Comparison of ENCODE assay signal across 9 cellular contexts in the genomic region with DNA sequence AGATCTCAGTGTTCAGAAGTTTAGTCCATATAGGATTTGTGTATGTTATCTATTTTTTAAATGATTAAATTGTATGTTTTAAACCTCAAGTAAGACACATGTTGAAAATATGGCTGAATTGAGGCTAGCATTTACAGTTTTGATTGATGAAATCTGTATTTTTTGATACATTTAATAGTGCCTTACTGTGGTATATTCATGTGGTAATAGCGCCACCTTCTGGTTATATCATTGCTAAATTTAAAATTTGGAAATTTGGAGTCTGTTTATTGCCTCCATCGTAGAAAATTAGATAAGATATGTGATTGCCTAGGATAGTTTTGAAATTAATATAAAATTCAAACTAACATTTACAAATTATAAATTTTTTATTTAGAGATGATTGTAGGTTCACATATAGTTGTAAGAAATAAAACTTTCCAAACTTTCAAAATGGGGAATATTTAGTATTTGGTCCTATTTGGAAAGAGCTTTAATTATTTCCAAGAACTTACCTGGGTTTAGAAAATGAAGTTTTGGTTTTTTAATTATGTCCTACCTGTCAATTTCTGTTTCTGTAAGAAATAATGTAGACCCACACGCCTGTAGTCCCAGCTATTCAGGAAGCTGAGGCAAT. TPM values are rescaled to one million over a fixed set of nuclear protein-coding genes. Genes with fewer than 3 reads are reported as not detected.
DNase-seq lines count a peak whose midpoint lies in the region; ATAC-seq, FAIRE-seq and TF ChIP-seq lines count a peak whose summit lies in the region.
"Had no signal": no experiment of that assay in that cellular context is flagged by ENCODE, and none has a peak within 500 bp of the region (broad histone marks: within the 10 kb centered on the region; RNA-seq: fewer than 3 reads in every experiment).

No MANE protein-coding gene starts in this region.

- H3F3A ChIP-seq in PC-3 (ENCODE audit: low read length, unreplicated experiment): no peaks in the 10 kb centered on the region

- no peak overlapping the region for H3K27ac Mint-ChIP-seq in HFFc6
- H3K27ac Mint-ChIP-seq in naive thymus-derived CD4-positive, alpha-beta T cell: peak overlapping the region in 5 of 9 donors; percentile 32 to 81 (median 53)
- H3K27ac Mint-ChIP-seq: activated naive CD8-positive, alpha-beta T cell treated with anti-CD3 and anti-CD28 coated beads, Interleukin-2, amount 10 ng/mL, durations not matched to agents 7 days and 5 days had no signal

- intact Hi-C loops in PC-3 (cut with micrococcal nuclease): loop anchor here (1.0 to 5.0 kb wide), 3 partner anchors 93 to 136 kb away; a partner anchor contains a TSS
- intact Hi-C loops in naive thymus-derived CD4-positive, alpha-beta T cell (cut with micrococcal nuclease): loop anchor here (1.0 to 10.0 kb wide), 7 partner anchors 61 to 267 kb away; a partner anchor contains a TSS

- H2AFZ ChIP-seq in PC-3 (ENCODE audit: low read length): no peak overlapping the region

- H3K79me2 ChIP-seq in PC-3 (ENCODE audit: low read length): no peaks in the 10 kb centered on the region

- H3K9me3 ChIP-seq in PC-3 (ENCODE audit: low read length): no peaks in the 10 kb centered on the region
- H3K9me3 ChIP-seq in naive thymus-derived CD4-positive, alpha-beta T cell (ENCODE audit: control insufficient read depth in 2 of 3, low read length in 3 of 3): no peaks in the 10 kb centered on the region

- no TSS peak for BruUV-seq in PC-3 (replicated peaks; lab: Mats Ljungman, UMichigan)

- no peaks in the 10 kb centered on the region for H3K4me1 Mint-ChIP-seq in HFFc6 (ENCODE audit: low read depth)
- H3K4me1 Mint-ChIP-seq in naive thymus-derived CD4-positive, alpha-beta T cell: peaks cover 0 to 14% (median 8%) of the 10 kb centered on the region in 7 donors
- H3K4me1 Mint-ChIP-seq: activated naive CD8-positive, alpha-beta T cell treated with anti-CD3 and anti-CD28 coated beads, Interleukin-2, amount 10 ng/mL, durations not matched to agents 7 days and 5 days had no signal

- no peaks in the 10 kb centered on the region for H3K27me3 ChIP-seq in PC-3 (ENCODE audit: low read length)
- no peaks in the 10 kb centered on the region for H3K27me3 ChIP-seq in naive thymus-derived CD4-positive, alpha-beta T cell (ENCODE audit: control insufficient read depth in 2 of 2, insufficient read depth in 2 of 2, low read length in 2 of 2)

- peak; percentile 99 for FAIRE-seq in endometrium (lab: Jason Lieb, UNC)

- H3K9ac ChIP-seq in PC-3 (ENCODE audit: low read length): no peak overlapping the region

- no peak for DNase-seq in AG09319 (ENCODE audit: extremely low read depth, low read depth)
- DNase-seq in HFFc6: peak; percentile 48
- DNase-seq in PC-3: peak; percentile 75
- DNase-seq in naive thymus-derived CD4-positive, alpha-beta T cell: peak in 7 of 9 donors; percentile 33 to 73 (median 62)
- DNase-seq: activated naive CD8-positive, alpha-beta T cell treated with anti-CD3 and anti-CD28 coated beads, Interleukin-2, amount 10 ng/mL, durations not matched to agents 7 days and 5 days had no signal

- H4K20me1 ChIP-seq in PC-3 (ENCODE audit: low read length): no peaks in the 10 kb centered on the region

- TF ChIP-seq CTCF in AG09319 (IDR thresholded peaks at IDR 0.05; ENCODE audit: low read depth, low read length) (peak; percentile 42), HFFc6 (IDR thresholded peaks at IDR 0.05) (peak; percentile 94), PC-3 (conservative IDR thresholded peaks at IDR 0.05; ENCODE audit: low read depth, low read length) (peak; percentile 72)

- no peaks in the 10 kb centered on the region for H3K36me3 Mint-ChIP-seq in HFFc6 (ENCODE audit: low read depth)
- peaks cover 0 to 25% (median 9%) of the 10 kb centered on the region in 5 donors for H3K36me3 Mint-ChIP-seq in naive thymus-derived CD4-positive, alpha-beta T cell

- no peak overlapping the region for H3K27ac ChIP-seq in PC-3 (ENCODE audit: low read length)
- H3K27ac ChIP-seq in naive thymus-derived CD4-positive, alpha-beta T cell (ENCODE audit: low read depth, low read length): no peak overlapping the region

- CTCF ChIA-PET in PC-3 (lab: Charles Lee): interaction anchor here (0.7 to 1.3 kb wide), 4 partner anchors 92 to 137 kb away, joined by 3 to 11 read pairs (median 3); no protein-coding TSS in a partner anchor
- CTCF ChIA-PET in naive thymus-derived CD4-positive, alpha-beta T cell (lab: Charles Lee): interaction anchor here (0.5 to 6.0 kb wide), 24 partner anchors 11 to 1861 kb away, joined by 3 to 131 read pairs (median 4); a partner anchor contains a TSS

- no peak overlapping the region for H3K4me2 ChIP-seq in PC-3 (ENCODE audit: low read length)

- no peaks in the 10 kb centered on the region for H3K9me2 ChIP-seq in PC-3 (replicated peaks; ENCODE audit: low read length)

- H3K4me1 ChIP-seq in PC-3 (ENCODE audit: insufficient read depth, low read length): no peaks in the 10 kb centered on the region
- H3K4me1 ChIP-seq in naive thymus-derived CD4-positive, alpha-beta T cell (ENCODE audit: control insufficient read depth in 2 of 2, insufficient read depth in 2 of 2, low read length in 2 of 2): no peaks in the 10 kb centered on the region

- H3K4me3 ChIP-seq in PC-3 (ENCODE audit: low read length): no peak overlapping the region
- no peak overlapping the region for H3K4me3 ChIP-seq in naive thymus-derived CD4-positive, alpha-beta T cell (ENCODE audit: low read length)

- POLR2A ChIA-PET in PC-3 (lab: Charles Lee; ENCODE audit: unreplicated experiment): no interaction called here
- POLR2A ChIA-PET in naive thymus-derived CD4-positive, alpha-beta T cell (lab: Charles Lee): interaction anchor here (0.7 to 2.4 kb wide), 3 partner anchors 13 to 61 kb away, joined by 3 to 13 read pairs (median 4); a partner anchor contains a TSS

- no peaks in the 10 kb centered on the region for H3K36me3 ChIP-seq in PC-3 (ENCODE audit: low read depth, low read length)
- H3K36me3 ChIP-seq in naive thymus-derived CD4-positive, alpha-beta T cell (ENCODE audit: control insufficient read depth in 2 of 3, insufficient read depth in 3 of 3, low read length in 3 of 3): peaks cover 0 to 7% (median 0%) of the 10 kb centered on the region in 3 experiments

- H3K4me3 Mint-ChIP-seq in HFFc6: no peak overlapping the region
- no peak overlapping the region for H3K4me3 Mint-ChIP-seq in naive thymus-derived CD4-positive, alpha-beta T cell
- H3K4me3 Mint-ChIP-seq: activated naive CD8-positive, alpha-beta T cell treated with anti-CD3 and anti-CD28 coated beads, Interleukin-2, amount 10 ng/mL, durations not matched to agents 7 days and 5 days had no signal

- H3K27me3 Mint-ChIP-seq in HFFc6 (ENCODE audit: insufficient read depth): peaks cover 4% of the 10 kb centered on the region; the same call in 1 of the 2 replicates
- no peaks in the 10 kb centered on the region for H3K27me3 Mint-ChIP-seq in naive thymus-derived CD4-positive, alpha-beta T cell
- H3K27me3 Mint-ChIP-seq: activated naive CD8-positive, alpha-beta T cell treated with anti-CD3 and anti-CD28 coated beads, Interleukin-2, amount 10 ng/mL, durations not matched to agents 7 days and 5 days had no signal

- no peaks in the 10 kb centered on the region for H3K9me3 Mint-ChIP-seq in HFFc6
- H3K9me3 Mint-ChIP-seq in naive thymus-derived CD4-positive, alpha-beta T cell: peaks cover 0 to 4% (median 1%) of the 10 kb centered on the region in 11 donors
- H3K9me3 Mint-ChIP-seq: activated naive CD8-positive, alpha-beta T cell treated with anti-CD3 and anti-CD28 coated beads, Interleukin-2, amount 10 ng/mL, durations not matched to agents 7 days and 5 days had no signal

- ATAC-seq in PC-3 (peak; percentile 22; the same call in 1 of the 2 replicates), HG03108 (IDR thresholded peaks at IDR 0.05; ENCODE audit: unreplicated experiment) (no peak), HG03196 (IDR thresholded peaks at IDR 0.05; ENCODE audit: unreplicated experiment) (no peak), HG03442 (IDR thresholded peaks at IDR 0.05; ENCODE audit: unreplicated experiment) (no peak)
- ATAC-seq in naive thymus-derived CD4-positive, alpha-beta T cell: peak; percentile 70

RNA-seq across cellular contexts. Expression of a gene that starts 19.1 kb away (rescaled TPM):
- total RNA-seq in HFFc6 (2021; fragmentation: NEBNext Ultra II Directional; extraction: Animal tissue kit (Norgen Biotek cat#: 25700)): not detected
- total RNA-seq in PC-3 (2014; rRNA removed): not detected in 2 replicates
- total RNA-seq in naive thymus-derived CD4-positive, alpha-beta T cell: not detected
- polyA plus RNA-seq in naive thymus-derived CD4-positive, alpha-beta T cell: not detected
- total RNA-seq: activated naive CD8-positive, alpha-beta T cell treated with anti-CD3 and anti-CD28 coated beads, Interleukin-2, amount 10 ng/mL, durations not matched to agents 7 days and 5 days had no signal

RNA-seq across cellular contexts. Expression of a gene that starts 26.0 kb away (rescaled TPM):
- total RNA-seq in HFFc6 (2021; fragmentation: NEBNext Ultra II Directional; extraction: Animal tissue kit (Norgen Biotek cat#: 25700)): 10 to 100 TPM; 55.0 to 67.2 (median 61.9) TPM
- 18.6 and 21.3 TPM in 2 replicates for total RNA-seq in PC-3 (2014; rRNA removed)
- total RNA-seq in naive thymus-derived CD4-positive, alpha-beta T cell: under 1 TPM in 4 of 5 experiments, not detected in 1; 0.22 to 0.64 (median 0.40) TPM
- polyA plus RNA-seq in naive thymus-derived CD4-positive, alpha-beta T cell: not detected

Comparison
In these comparisons a context has a peak if more than half of its experiments do, and no peak if none do; other contexts are left out.
1. CTCF ChIP-seq: peak in every context shown above with its lines; median percentile 94 in HFFc6; 72 in PC-3; 42 in AG09319.
2. ATAC-seq: peak in PC-3 (single experiment) and naive thymus-derived CD4-positive, alpha-beta T cell (single experiment); none in HG03108 (single experiment), HG03196 (single experiment) and HG03442 (single experiment).
3. RNA of a gene that starts 26.0 kb away (total RNA-seq): 55.0 to 67.2 TPM in HFFc6 and 18.6 to 21.3 TPM in PC-3; 0.22 to 0.64 TPM in naive thymus-derived CD4-positive, alpha-beta T cell; every median in the first group is over 10 times any median in the second.